1 cellular context compared by ENCODE assay signal in genomic region chr6:168301648-168302398, GRCh38.
A peak's percentile ranks its signal among the peaks of the same experiment; 100 is the strongest.
TF ChIP-seq lines count a peak whose summit lies in the region.

No MANE protein-coding gene starts in this region.

TF ChIP-seq in HepG2, 621 proteins besides CTCF, POLR2A, EP300 and RAD21 (continued from another document and continues in another):
- no peak for TF ChIP-seq ZNF781 (CRISPR knock-in tag; IDR thresholded peaks at IDR 0.05; ENCODE audit: borderline replicate concordance, not compliant biosample characterization)
- TF ChIP-seq, protein P1, sequence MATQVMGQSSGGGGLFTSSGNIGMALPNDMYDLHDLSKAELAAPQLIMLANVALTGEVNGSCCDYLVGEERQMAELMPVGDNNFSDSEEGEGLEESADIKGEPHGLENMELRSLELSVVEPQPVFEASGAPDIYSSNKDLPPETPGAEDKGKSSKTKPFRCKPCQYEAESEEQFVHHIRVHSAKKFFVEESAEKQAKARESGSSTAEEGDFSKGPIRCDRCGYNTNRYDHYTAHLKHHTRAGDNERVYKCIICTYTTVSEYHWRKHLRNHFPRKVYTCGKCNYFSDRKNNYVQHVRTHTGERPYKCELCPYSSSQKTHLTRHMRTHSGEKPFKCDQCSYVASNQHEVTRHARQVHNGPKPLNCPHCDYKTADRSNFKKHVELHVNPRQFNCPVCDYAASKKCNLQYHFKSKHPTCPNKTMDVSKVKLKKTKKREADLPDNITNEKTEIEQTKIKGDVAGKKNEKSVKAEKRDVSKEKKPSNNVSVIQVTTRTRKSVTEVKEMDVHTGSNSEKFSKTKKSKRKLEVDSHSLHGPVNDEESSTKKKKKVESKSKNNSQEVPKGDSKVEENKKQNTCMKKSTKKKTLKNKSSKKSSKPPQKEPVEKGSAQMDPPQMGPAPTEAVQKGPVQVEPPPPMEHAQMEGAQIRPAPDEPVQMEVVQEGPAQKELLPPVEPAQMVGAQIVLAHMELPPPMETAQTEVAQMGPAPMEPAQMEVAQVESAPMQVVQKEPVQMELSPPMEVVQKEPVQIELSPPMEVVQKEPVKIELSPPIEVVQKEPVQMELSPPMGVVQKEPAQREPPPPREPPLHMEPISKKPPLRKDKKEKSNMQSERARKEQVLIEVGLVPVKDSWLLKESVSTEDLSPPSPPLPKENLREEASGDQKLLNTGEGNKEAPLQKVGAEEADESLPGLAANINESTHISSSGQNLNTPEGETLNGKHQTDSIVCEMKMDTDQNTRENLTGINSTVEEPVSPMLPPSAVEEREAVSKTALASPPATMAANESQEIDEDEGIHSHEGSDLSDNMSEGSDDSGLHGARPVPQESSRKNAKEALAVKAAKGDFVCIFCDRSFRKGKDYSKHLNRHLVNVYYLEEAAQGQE (IDR thresholded peaks at IDR 0.05; ENCODE audit: borderline replicate concordance in 1 of 2, low read depth in 1 of 2, low read length in 2 of 2) = peak in 1 of 2 experiments; percentile 57; a peak in 1 of 4 replicates
- TF ChIP-seq THYN1 (CRISPR knock-in tag; IDR thresholded peaks at IDR 0.05; ENCODE audit: borderline replicate concordance, low read depth) = no peak
- peak; percentile 26; the same call in 1 of the 2 replicates for TF ChIP-seq YEATS2 (CRISPR knock-in tag; IDR thresholded peaks at IDR 0.05; ENCODE audit: borderline replicate concordance)
- no peak for TF ChIP-seq SNAPC5 (CRISPR knock-in tag; IDR thresholded peaks at IDR 0.05; ENCODE audit: borderline replicate concordance)
- no peak for TF ChIP-seq MED13 (CRISPR knock-in tag; IDR thresholded peaks at IDR 0.05)
- no peak for TF ChIP-seq ZNF33B (CRISPR knock-in tag; IDR thresholded peaks at IDR 0.05)
- TF ChIP-seq ZNF383 (CRISPR knock-in tag; IDR thresholded peaks at IDR 0.05; ENCODE audit: borderline replicate concordance) = peak; percentile 19; the same call in 1 of the 2 replicates
- TF ChIP-seq ZNF839 (CRISPR knock-in tag; IDR thresholded peaks at IDR 0.05; ENCODE audit: borderline replicate concordance) = no peak
- no peak for TF ChIP-seq BCL3 (CRISPR knock-in tag; IDR thresholded peaks at IDR 0.05)
- TF ChIP-seq ZNF431 (CRISPR knock-in tag; IDR thresholded peaks at IDR 0.05; ENCODE audit: borderline replicate concordance, low read depth) = 0 out of 2 replicates have a peak, but pooled peaks have one; percentile 42
- TF ChIP-seq U2AF1 (optimal IDR thresholded peaks at IDR 0.05; ENCODE audit: low read depth, low read length) = no peak
- TF ChIP-seq NCOR1 (IDR thresholded peaks at IDR 0.05; ENCODE audit: borderline replicate concordance, low read length) = peak; percentile 55; the same call in 1 of the 2 replicates
- TF ChIP-seq ZC3H4 (CRISPR knock-in tag; IDR thresholded peaks at IDR 0.05; ENCODE audit: borderline replicate concordance) = no peak
- peak; percentile 86 for TF ChIP-seq HMG20A (CRISPR knock-in tag; IDR thresholded peaks at IDR 0.05; ENCODE audit: borderline replicate concordance)
- peak; percentile 52; the same call in 1 of the 2 replicates for TF ChIP-seq ZNF777 (CRISPR knock-in tag; IDR thresholded peaks at IDR 0.05)
- TF ChIP-seq, protein P2, sequence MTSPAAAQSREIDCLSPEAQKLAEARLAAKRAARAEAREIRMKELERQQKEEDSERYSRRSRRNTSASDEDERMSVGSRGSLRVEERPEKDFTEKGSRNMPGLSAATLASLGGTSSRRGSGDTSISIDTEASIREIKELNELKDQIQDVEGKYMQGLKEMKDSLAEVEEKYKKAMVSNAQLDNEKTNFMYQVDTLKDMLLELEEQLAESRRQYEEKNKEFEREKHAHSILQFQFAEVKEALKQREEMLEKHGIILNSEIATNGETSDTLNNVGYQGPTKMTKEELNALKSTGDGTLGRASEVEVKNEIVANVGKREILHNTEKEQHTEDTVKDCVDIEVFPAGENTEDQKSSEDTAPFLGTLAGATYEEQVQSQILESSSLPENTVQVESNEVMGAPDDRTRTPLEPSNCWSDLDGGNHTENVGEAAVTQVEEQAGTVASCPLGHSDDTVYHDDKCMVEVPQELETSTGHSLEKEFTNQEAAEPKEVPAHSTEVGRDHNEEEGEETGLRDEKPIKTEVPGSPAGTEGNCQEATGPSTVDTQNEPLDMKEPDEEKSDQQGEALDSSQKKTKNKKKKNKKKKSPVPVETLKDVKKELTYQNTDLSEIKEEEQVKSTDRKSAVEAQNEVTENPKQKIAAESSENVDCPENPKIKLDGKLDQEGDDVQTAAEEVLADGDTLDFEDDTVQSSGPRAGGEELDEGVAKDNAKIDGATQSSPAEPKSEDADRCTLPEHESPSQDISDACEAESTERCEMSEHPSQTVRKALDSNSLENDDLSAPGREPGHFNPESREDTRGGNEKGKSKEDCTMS (CRISPR knock-in tag; conservative IDR thresholded peaks at IDR 0.05) = no peak
- TF ChIP-seq ZNF761 (CRISPR knock-in tag; conservative IDR thresholded peaks at IDR 0.05) = 0 out of 2 replicates have a peak, but pooled peaks have one; percentile 60
- no peak for TF ChIP-seq KMT2B (CRISPR knock-in tag; IDR thresholded peaks at IDR 0.05)
- TF ChIP-seq ZNF282 (IDR thresholded peaks at IDR 0.05; ENCODE audit: partially characterized antibody) = no peak
- TF ChIP-seq POLR2AphosphoS2 (IDR thresholded peaks at IDR 0.05; ENCODE audit: low read depth, low read length) = no peak
- TF ChIP-seq KDM3A (CRISPR knock-in tag; IDR thresholded peaks at IDR 0.05; ENCODE audit: low read depth) = peak; percentile 78; the same call in 1 of the 2 replicates
- no peak; the same call in 1 of the 2 replicates for TF ChIP-seq ZNF556 (CRISPR knock-in tag; IDR thresholded peaks at IDR 0.05; ENCODE audit: borderline replicate concordance)
- TF ChIP-seq PRDM4 (CRISPR knock-in tag; IDR thresholded peaks at IDR 0.05; ENCODE audit: borderline replicate concordance) = no peak
- no peak; the same call in 1 of the 2 replicates for TF ChIP-seq E2F2 (CRISPR knock-in tag; IDR thresholded peaks at IDR 0.05; ENCODE audit: borderline replicate concordance)
- TF ChIP-seq ARHGAP35 (CRISPR knock-in tag; IDR thresholded peaks at IDR 0.05; ENCODE audit: borderline replicate concordance) = no peak
- no peak for TF ChIP-seq SOX6 (IDR thresholded peaks at IDR 0.05)
- peak; percentile 98 for TF ChIP-seq SOX6 (CRISPR knock-in tag; IDR thresholded peaks at IDR 0.05)
- no peak for TF ChIP-seq HNRNPLL (IDR thresholded peaks at IDR 0.05; ENCODE audit: low read depth, low read length, poor library complexity, severe bottlenecking)
- peak; percentile 66 for TF ChIP-seq DPF2 (CRISPR knock-in tag; IDR thresholded peaks at IDR 0.05; ENCODE audit: borderline replicate concordance, low read depth)
- peak; percentile 96 for TF ChIP-seq FOXP1 (IDR thresholded peaks at IDR 0.05)
- peak; percentile 99 for TF ChIP-seq FOXP1 (CRISPR knock-in tag; IDR thresholded peaks at IDR 0.05)
- TF ChIP-seq ZFP62 (CRISPR knock-in tag; IDR thresholded peaks at IDR 0.05) = no peak
- TF ChIP-seq, protein P3, sequence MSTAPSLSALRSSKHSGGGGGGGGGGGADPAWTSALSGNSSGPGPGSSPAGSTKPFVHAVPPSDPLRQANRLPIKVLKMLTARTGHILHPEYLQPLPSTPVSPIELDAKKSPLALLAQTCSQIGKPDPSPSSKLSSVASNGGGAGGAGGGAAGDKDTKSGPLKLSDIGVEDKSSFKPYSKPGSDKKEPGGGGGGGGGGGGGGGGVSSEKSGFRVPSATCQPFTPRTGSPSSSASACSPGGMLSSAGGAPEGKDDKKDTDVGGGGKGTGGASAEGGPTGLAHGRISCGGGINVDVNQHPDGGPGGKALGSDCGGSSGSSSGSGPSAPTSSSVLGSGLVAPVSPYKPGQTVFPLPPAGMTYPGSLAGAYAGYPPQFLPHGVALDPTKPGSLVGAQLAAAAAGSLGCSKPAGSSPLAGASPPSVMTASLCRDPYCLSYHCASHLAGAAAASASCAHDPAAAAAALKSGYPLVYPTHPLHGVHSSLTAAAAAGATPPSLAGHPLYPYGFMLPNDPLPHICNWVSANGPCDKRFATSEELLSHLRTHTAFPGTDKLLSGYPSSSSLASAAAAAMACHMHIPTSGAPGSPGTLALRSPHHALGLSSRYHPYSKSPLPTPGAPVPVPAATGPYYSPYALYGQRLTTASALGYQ (CRISPR knock-in tag; IDR thresholded peaks at IDR 0.05) = peak; percentile 77
- TF ChIP-seq TEAD2 (CRISPR knock-in tag; IDR thresholded peaks at IDR 0.05) = no peak
- no peak for TF ChIP-seq ZNF468 (CRISPR knock-in tag; IDR thresholded peaks at IDR 0.05)
- no peak for TF ChIP-seq ZMAT3 (CRISPR knock-in tag; conservative IDR thresholded peaks at IDR 0.05)
- no peak for TF ChIP-seq NFATC3 (CRISPR knock-in tag; IDR thresholded peaks at IDR 0.05)
- no peak; the same call in 1 of the 2 replicates for TF ChIP-seq ZC3H13 (CRISPR knock-in tag; IDR thresholded peaks at IDR 0.05)
- TF ChIP-seq EEA1 (CRISPR knock-in tag; IDR thresholded peaks at IDR 0.05; ENCODE audit: borderline replicate concordance) = no peak
- no peak; the same call in 1 of the 2 replicates for TF ChIP-seq JDP2 (CRISPR knock-in tag; IDR thresholded peaks at IDR 0.05; ENCODE audit: borderline replicate concordance)
- TF ChIP-seq, protein P4, sequence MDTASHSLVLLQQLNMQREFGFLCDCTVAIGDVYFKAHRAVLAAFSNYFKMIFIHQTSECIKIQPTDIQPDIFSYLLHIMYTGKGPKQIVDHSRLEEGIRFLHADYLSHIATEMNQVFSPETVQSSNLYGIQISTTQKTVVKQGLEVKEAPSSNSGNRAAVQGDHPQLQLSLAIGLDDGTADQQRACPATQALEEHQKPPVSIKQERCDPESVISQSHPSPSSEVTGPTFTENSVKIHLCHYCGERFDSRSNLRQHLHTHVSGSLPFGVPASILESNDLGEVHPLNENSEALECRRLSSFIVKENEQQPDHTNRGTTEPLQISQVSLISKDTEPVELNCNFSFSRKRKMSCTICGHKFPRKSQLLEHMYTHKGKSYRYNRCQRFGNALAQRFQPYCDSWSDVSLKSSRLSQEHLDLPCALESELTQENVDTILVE (CRISPR knock-in tag; IDR thresholded peaks at IDR 0.05) = no peak
- peak; percentile 43; the same call in 1 of the 2 replicates for TF ChIP-seq HNF4G (IDR thresholded peaks at IDR 0.05; ENCODE audit: borderline replicate concordance, low read depth, low read length)
- TF ChIP-seq HNF4G (CRISPR knock-in tag; IDR thresholded peaks at IDR 0.05; ENCODE audit: borderline replicate concordance, low read depth) = no peak
- TF ChIP-seq SNAI1 (CRISPR knock-in tag; IDR thresholded peaks at IDR 0.05; ENCODE audit: borderline replicate concordance) = 0 out of 2 replicates have a peak, but pooled peaks have one; percentile 52
- TF ChIP-seq, protein P5, sequence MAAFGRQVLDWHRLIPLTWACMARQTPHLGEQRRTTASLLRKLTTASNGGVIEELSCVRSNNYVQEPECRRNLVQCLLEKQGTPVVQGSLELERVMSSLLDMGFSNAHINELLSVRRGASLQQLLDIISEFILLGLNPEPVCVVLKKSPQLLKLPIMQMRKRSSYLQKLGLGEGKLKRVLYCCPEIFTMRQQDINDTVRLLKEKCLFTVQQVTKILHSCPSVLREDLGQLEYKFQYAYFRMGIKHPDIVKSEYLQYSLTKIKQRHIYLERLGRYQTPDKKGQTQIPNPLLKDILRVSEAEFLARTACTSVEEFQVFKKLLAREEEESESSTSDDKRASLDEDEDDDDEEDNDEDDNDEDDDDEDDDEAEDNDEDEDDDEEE (CRISPR knock-in tag; IDR thresholded peaks at IDR 0.05) = no peak
- no peak for TF ChIP-seq ZNF484 (CRISPR knock-in tag; IDR thresholded peaks at IDR 0.05; ENCODE audit: borderline replicate concordance, low read depth)
- no peak for TF ChIP-seq REXO4 (CRISPR knock-in tag; IDR thresholded peaks at IDR 0.05; ENCODE audit: borderline replicate concordance)
- TF ChIP-seq ZNF674 (CRISPR knock-in tag; IDR thresholded peaks at IDR 0.05; ENCODE audit: low read depth) = no peak
- 0 out of 2 replicates have a peak, but pooled peaks have one; percentile 54 for TF ChIP-seq ZNF280B (CRISPR knock-in tag; IDR thresholded peaks at IDR 0.05; ENCODE audit: borderline replicate concordance)
